In the genomic region with DNA sequence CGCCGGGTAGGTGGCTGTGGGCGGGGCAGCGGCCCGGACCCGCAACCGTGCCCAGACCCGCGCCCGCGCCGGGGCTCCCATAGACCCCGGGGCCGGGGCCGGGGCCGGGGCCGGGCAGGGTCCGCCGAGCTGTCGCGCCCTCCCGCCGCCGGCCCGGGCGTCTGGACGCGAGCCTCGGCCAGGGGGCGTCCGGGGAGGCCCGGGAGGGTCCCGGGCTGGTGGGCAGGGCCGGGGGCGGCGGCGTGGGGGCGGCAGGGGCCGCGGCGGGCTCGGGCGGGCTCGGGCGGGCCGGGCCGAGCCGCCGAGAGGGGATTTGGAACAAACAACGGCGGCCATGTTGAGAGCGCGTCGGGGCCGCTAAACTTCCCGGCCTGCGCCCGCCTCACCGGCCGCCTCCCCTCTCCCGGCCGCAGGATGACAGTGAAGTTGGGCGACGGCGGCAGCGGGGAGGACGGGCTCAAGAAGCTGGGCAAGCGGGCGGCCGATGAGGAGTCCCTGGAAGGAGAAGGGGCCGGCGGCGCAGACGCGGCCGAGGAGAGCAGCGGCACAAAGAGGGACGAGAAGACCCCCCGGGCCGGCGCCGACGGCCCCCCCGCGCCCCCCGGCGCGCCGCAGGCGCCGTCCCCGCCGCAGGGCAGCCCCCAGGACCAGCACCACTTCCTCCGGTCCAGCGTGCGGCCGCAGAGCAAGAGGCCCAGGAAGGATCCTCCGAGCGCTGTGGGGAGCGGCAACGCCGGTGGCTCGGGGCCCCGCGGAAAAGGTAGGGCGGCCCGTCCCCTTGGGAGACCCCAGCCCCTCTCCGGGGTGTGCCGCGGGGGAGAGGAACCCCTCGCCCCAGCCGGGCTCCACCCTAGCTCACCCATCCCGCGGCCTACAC, we compare ENCODE assay signal across 1 cellular context.
A peak's percentile ranks its signal among the peaks of the same experiment; 100 is the strongest.
TF ChIP-seq lines count a peak whose summit lies in the region.

No MANE protein-coding gene starts in this region.

TF ChIP-seq in HepG2, 621 proteins besides CTCF, POLR2A, EP300 and RAD21 (continued from another document):
- TF ChIP-seq, protein P1, sequence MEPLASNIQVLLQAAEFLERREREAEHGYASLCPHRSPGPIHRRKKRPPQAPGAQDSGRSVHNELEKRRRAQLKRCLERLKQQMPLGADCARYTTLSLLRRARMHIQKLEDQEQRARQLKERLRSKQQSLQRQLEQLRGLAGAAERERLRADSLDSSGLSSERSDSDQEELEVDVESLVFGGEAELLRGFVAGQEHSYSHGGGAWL (CRISPR knock-in tag; IDR thresholded peaks at IDR 0.05) = 0 out of 2 replicates have a peak, but pooled peaks have one; percentile 17
- TF ChIP-seq HIVEP1 (CRISPR knock-in tag; IDR thresholded peaks at IDR 0.05) (no peak), ZNF33B (CRISPR knock-in tag; IDR thresholded peaks at IDR 0.05) (no peak), NFIC (IDR thresholded peaks at IDR 0.05; ENCODE audit: low read length) (no peak)
- TF ChIP-seq, protein P2, sequence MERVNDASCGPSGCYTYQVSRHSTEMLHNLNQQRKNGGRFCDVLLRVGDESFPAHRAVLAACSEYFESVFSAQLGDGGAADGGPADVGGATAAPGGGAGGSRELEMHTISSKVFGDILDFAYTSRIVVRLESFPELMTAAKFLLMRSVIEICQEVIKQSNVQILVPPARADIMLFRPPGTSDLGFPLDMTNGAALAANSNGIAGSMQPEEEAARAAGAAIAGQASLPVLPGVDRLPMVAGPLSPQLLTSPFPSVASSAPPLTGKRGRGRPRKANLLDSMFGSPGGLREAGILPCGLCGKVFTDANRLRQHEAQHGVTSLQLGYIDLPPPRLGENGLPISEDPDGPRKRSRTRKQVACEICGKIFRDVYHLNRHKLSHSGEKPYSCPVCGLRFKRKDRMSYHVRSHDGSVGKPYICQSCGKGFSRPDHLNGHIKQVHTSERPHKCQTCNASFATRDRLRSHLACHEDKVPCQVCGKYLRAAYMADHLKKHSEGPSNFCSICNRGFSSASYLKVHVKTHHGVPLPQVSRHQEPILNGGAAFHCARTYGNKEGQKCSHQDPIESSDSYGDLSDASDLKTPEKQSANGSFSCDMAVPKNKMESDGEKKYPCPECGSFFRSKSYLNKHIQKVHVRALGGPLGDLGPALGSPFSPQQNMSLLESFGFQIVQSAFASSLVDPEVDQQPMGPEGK (CRISPR knock-in tag; IDR thresholded peaks at IDR 0.05) = peak; percentile 29
